10 cellular contexts compared by ENCODE assay signal in the genomic region with DNA sequence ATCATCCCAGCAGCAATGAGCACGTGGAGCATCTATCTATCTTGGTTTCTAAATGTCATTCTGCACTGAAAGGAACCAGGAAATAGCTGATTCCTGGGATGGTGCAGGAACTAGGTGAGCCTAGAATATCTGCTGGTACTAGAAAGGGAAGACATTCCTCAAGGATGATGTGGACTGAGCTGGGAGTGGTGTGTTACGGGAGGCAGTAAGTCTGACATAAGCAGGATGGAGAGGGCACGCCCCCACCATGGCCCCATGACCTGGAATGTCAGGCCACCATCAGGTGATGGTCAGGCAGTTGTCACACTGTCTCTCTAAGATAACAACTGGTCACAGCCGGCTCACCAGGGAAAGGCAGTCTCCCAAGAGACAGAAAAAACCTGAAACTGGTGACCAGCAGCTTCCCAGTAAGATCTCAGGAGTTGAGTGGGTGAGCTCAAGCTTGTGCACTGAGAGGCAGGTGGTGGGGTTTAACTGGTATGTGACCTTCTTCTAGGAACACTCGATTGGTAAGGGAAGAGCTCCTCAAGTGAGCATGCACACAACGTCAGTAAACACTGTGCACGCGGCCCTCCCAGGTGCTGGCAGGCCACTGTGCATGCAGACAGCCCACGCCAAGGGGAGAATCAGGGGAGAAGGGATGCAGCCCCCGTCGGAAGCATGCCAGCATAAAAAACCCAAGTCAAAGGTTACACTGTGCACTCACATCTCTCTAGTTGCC.
DNase-seq lines count a peak whose midpoint lies in the region; ATAC-seq and TF ChIP-seq lines count a peak whose summit lies in the region.
"Had no signal": no experiment of that assay in that cellular context is flagged by ENCODE, and none has a peak within 500 bp of the region (broad histone marks: within the 10 kb centered on the region; RNA-seq: fewer than 3 reads in every experiment).

No MANE protein-coding gene starts in this region.

- ATAC-seq in lung (ENCODE audit: insufficient read depth, low FRiP score) (peak; percentile 67), HG02840 (IDR thresholded peaks at IDR 0.05; ENCODE audit: low FRiP score, unreplicated experiment) (no peak)
- ATAC-seq: activated T-cell treated with anti-CD3 and anti-CD28 coated beads, Interleukin-2, amount 50 U/mL, for 4 hours had no signal

- H3K4me3 ChIP-seq in AG10803 (ENCODE audit: low read length) (no peak overlapping the region), choroid plexus epithelial cell (ENCODE audit: low read depth, low read length) (no peak overlapping the region), lung (no peak overlapping the region), spleen (no peak overlapping the region)

- TF ChIP-seq POLR2A in spleen (IDR thresholded peaks at IDR 0.05) = no peak

- H3K27ac ChIP-seq in lung (ENCODE audit: low read depth in 1 of 2, low read length in 1 of 2) (peak overlapping the region in 1 of 2 donors; percentile 41), spleen (no peak overlapping the region)

- intact Hi-C loops in spleen (cut with DNase I; ENCODE audit: low total_unique reads) = no loop called here

- WGBS in lung, 2 donors = 53 to 76% methylated on average over 11 of the region's 11 CpGs
- 72 to 86% (median 77%) methylated on average over 11 of the region's 11 CpGs for WGBS in spleen, 5 donors

- no peaks in the 10 kb centered on the region for H3K27me3 ChIP-seq in lung (ENCODE audit: control insufficient read depth, insufficient read depth)
- no peaks in the 10 kb centered on the region for H3K27me3 ChIP-seq in spleen (replicated peaks in 1 of 7)

- H3K4me1 ChIP-seq in lung (ENCODE audit: control insufficient read depth in 2 of 2, insufficient read depth in 2 of 2, low read length in 2 of 2) = peaks cover 0 to 7% of the 10 kb centered on the region in 2 donors
- peaks cover 0 to 24% (median 6%) of the 10 kb centered on the region in 6 donors for H3K4me1 ChIP-seq in spleen

- no peak for TF ChIP-seq CTCF in AG10803 (conservative IDR thresholded peaks at IDR 0.05; ENCODE audit: low read length)
- no peak for TF ChIP-seq CTCF in choroid plexus epithelial cell (conservative IDR thresholded peaks at IDR 0.05; ENCODE audit: low read depth, low read length)
- no peak for TF ChIP-seq CTCF in lung (IDR thresholded peaks at IDR 0.05; ENCODE audit: control extremely low read depth, extremely low read depth)
- TF ChIP-seq CTCF in spleen (IDR thresholded peaks at IDR 0.05 in 8 of 11, conservative IDR thresholded peaks at IDR 0.05 in 3 of 11) = no peak

- no peaks in the 10 kb centered on the region for H3K36me3 ChIP-seq in lung (ENCODE audit: control insufficient read depth in 2 of 2, insufficient read depth in 2 of 2, low read length in 2 of 2)
- no peaks in the 10 kb centered on the region for H3K36me3 ChIP-seq in spleen

- H3K9me3 ChIP-seq in lung (ENCODE audit: control insufficient read depth in 2 of 2, insufficient read depth in 1 of 2, low read length in 1 of 2) = no peaks in the 10 kb centered on the region
- no peaks in the 10 kb centered on the region for H3K9me3 ChIP-seq in spleen

- DNase-seq in AG10803 (ENCODE audit: low read depth) = peak; percentile 28
- DNase-seq in HT1080 (ENCODE audit: low read depth) = peak; percentile 81
- peak; percentile 51 for DNase-seq in choroid plexus epithelial cell (ENCODE audit: low read depth)
- DNase-seq in lung (ENCODE audit: low spot score) = peak; percentile 83
- DNase-seq in COR-L47 (lab: John Stamatoyannopoulos, UW) = no peak
- DNase-seq in spleen = no peak
- no peak for DNase-seq in putamen (ENCODE audit: low spot score)
- DNase-seq: activated T-cell treated with anti-CD3 and anti-CD28 coated beads, Interleukin-2, amount 50 U/mL, for 4 hours; CD4-positive, alpha-beta T cell had no signal

Comparison
In these comparisons a context has a peak if more than half of its experiments do, and no peak if none do; other contexts are left out.
1. DNase-seq: peak in AG10803 (single experiment), HT1080 (single experiment), choroid plexus epithelial cell (single experiment) and lung (single experiment); none in COR-L47 (single experiment), spleen (single experiment) and putamen (single experiment).